7 cellular contexts compared by ENCODE assay signal in the genomic region with DNA sequence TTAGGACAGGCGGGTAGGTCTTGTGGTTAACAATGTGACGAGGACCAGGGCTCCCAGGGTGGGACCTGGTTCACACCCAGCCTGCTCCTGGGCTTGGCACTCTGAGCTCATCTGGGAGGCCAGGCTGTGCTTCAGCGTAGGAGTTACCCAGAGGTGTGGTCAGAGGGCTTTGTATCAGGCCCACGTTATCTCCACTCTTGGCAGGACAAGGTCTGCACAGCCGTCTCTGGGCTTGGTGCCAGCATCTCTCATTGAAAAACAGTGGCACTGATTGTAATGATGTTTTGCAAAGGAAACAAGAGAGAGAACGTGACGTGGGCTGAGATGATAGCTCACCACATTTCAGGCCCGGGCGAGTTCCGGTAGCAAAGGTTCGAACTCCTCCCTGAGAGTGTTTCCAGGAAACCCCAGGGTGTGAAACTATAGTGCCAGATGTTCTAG.
DNase-seq lines count a peak whose midpoint lies in the region; ATAC-seq, FAIRE-seq and TF ChIP-seq lines count a peak whose summit lies in the region.

No MANE protein-coding gene starts in this region.

- H3K36me3 ChIP-seq in mucosa of stomach (ENCODE audit: control insufficient read depth, insufficient read depth, low read length): no peaks in the 10 kb centered on the region

- FAIRE-seq in GM12892 (lab: Jason Lieb, UNC): no peak

- H3K4me1 ChIP-seq in mucosa of stomach (ENCODE audit: control insufficient read depth, insufficient read depth, low read length): peaks cover 51% of the 10 kb centered on the region

- TF ChIP-seq POLR2A in GM12892 (IDR thresholded peaks at IDR 0.05; ENCODE audit: low read depth, low read length): no peak

- ATAC-seq in GM21423 (IDR thresholded peaks at IDR 0.05; ENCODE audit: unreplicated experiment): peak; percentile 76
- peak; percentile 86 for ATAC-seq in stimulated activated naive CD8-positive, alpha-beta T cell treated with anti-CD3 and anti-CD28 coated beads, Interleukin-15, Interleukin-2, amounts not matched to agents 100 U/mL and 50 U/mL, for 24 hours

- H3K36me3 Mint-ChIP-seq in dendritic cell treated with granulocyte-macrophage colony-stimulating factor and Interleukin-4, amounts not matched to agents 40 ng/mL and 50 ng/mL, for 4 days (ENCODE audit: low read depth): peaks cover 22% of the 10 kb centered on the region

- peak; percentile 70 for DNase-seq in NCI-H146 (lab: John Stamatoyannopoulos, UW)
- peak; percentile 17 to 40 for DNase-seq in activated CD4-positive, alpha-beta T cell treated with anti-CD3 and anti-CD28 coated beads, Interleukin-2, amount 50 U/mL, for 24 hours (ENCODE audit: low read depth in 1 of 2, low spot score in 1 of 2)
- DNase-seq in stimulated activated naive CD8-positive, alpha-beta T cell treated with anti-CD3 and anti-CD28 coated beads, Interleukin-15, Interleukin-2, amounts not matched to agents 100 U/mL and 50 U/mL, for 24 hours: peak; percentile 64
- no peak for DNase-seq in GM12892 (ENCODE audit: insufficient read length)

- H3K9me3 ChIP-seq in mucosa of stomach (ENCODE audit: control insufficient read depth, low read length): no peaks in the 10 kb centered on the region

- intact Hi-C loops in dendritic cell treated with granulocyte-macrophage colony-stimulating factor and Interleukin-4, amounts not matched to agents 40 ng/mL and 50 ng/mL, for 4 days (cut with micrococcal nuclease): loop anchor here (2.0 kb wide), 1 partner anchor 16 kb away; no protein-coding TSS in a partner anchor

- peaks cover 32% of the 10 kb centered on the region for H3K9me3 Mint-ChIP-seq in dendritic cell treated with granulocyte-macrophage colony-stimulating factor and Interleukin-4, amounts not matched to agents 40 ng/mL and 50 ng/mL, for 4 days

- peak overlapping the region; percentile 73 for H3K9ac ChIP-seq in mucosa of stomach (ENCODE audit: low read length)

- peak overlapping the region; percentile 74 for H3K27ac Mint-ChIP-seq in dendritic cell treated with granulocyte-macrophage colony-stimulating factor and Interleukin-4, amounts not matched to agents 40 ng/mL and 50 ng/mL, for 4 days

- H3K27me3 ChIP-seq in mucosa of stomach (ENCODE audit: control insufficient read depth, insufficient read depth, low read length): no peaks in the 10 kb centered on the region

- peaks cover 48% of the 10 kb centered on the region for H3K4me1 Mint-ChIP-seq in dendritic cell treated with granulocyte-macrophage colony-stimulating factor and Interleukin-4, amounts not matched to agents 40 ng/mL and 50 ng/mL, for 4 days (ENCODE audit: low read depth)

- peaks cover 4% of the 10 kb centered on the region for H3K27me3 Mint-ChIP-seq in dendritic cell treated with granulocyte-macrophage colony-stimulating factor and Interleukin-4, amounts not matched to agents 40 ng/mL and 50 ng/mL, for 4 days

- peak overlapping the region; percentile 40 for H3K4me3 Mint-ChIP-seq in dendritic cell treated with granulocyte-macrophage colony-stimulating factor and Interleukin-4, amounts not matched to agents 40 ng/mL and 50 ng/mL, for 4 days

- no peak overlapping the region for H3K4me3 ChIP-seq in mucosa of stomach (ENCODE audit: low read length)
